29 cellular contexts compared by ENCODE assay signal in genomic region chr7:136698977-136699376, GRCh38.
"Had no signal": no experiment of that assay in that cellular context is flagged by ENCODE, and none has a peak within 500 bp of the region (broad histone marks: within the 10 kb centered on the region; RNA-seq: fewer than 3 reads in every experiment).

No MANE protein-coding gene starts in this region.

- H3K4me1 ChIP-seq: esophagus muscularis mucosa, foreskin keratinocyte, gastroesophageal sphincter, left lung, lower lobe of right lung, psoas muscle, right lobe of liver, suprapubic skin, transverse colon, upper lobe of right lung, uterus had no signal

- H3K27me3 ChIP-seq: esophagus muscularis mucosa, foreskin keratinocyte, gastroesophageal sphincter, hepatocyte, left lung, ovary, right lobe of liver, suprapubic skin, transverse colon, upper lobe of right lung, uterus had no signal

- H3K4me3 ChIP-seq: coronary artery, esophagus muscularis mucosa, gastroesophageal sphincter, hepatocyte, left lung, lower lobe of right lung, ovary, psoas muscle, right lobe of liver, suprapubic skin, transverse colon, upper lobe of right lung, uterus had no signal

- H3K36me3 ChIP-seq: esophagus muscularis mucosa, gastroesophageal sphincter, left lung, lower lobe of right lung, ovary, right lobe of liver, suprapubic skin, transverse colon, upper lobe of right lung, uterus had no signal

- H3K4me2 ChIP-seq: hepatocyte had no signal

- H3K27ac ChIP-seq: coronary artery, esophagus muscularis mucosa, foreskin keratinocyte, gastroesophageal sphincter, hepatocyte, left lung, lower lobe of right lung, ovary, psoas muscle, right lobe of liver, suprapubic skin, upper lobe of right lung, uterus had no signal

- FAIRE-seq: endothelial cell of umbilical vein, kidney, small intestine had no signal

- H3K79me2 ChIP-seq: hepatocyte had no signal

- H2AFZ ChIP-seq: hepatocyte had no signal

- ATAC-seq: foreskin keratinocyte; gastroesophageal sphincter; left lung; lower lobe of right lung; natural killer cell; right lobe of liver; stimulated activated naive CD8-positive, alpha-beta T cell treated with anti-CD3 and anti-CD28 coated beads, Interleukin-15, amount 100 ng/mL, for 72 hours; upper lobe of right lung had no signal

- DNase-seq: dermis blood vessel endothelial cell; effector memory CD4-positive, alpha-beta T cell; foreskin keratinocyte; glutamatergic neuron; kidney; left lung; lower lobe of right lung; natural killer cell; occipital lobe; ovary; posterior cingulate gyrus; psoas muscle; right lobe of liver; small intestine; stimulated activated CD4-positive, alpha-beta T cell treated with anti-CD3 and anti-CD28 coated beads, Interleukin-12 subunit alpha, Interleukin-12 subunit beta, amount 100 ng/mL, for 4 hours; stimulated activated CD4-positive, alpha-beta T cell treated with anti-CD3 and anti-CD28 coated beads, Interleukin-1b, Interleukin-23, amount 100 ng/mL, for 48 hours; stimulated activated CD4-positive, alpha-beta T cell treated with anti-CD3 and anti-CD28 coated beads, Interleukin-4, amount 100 ng/mL, for 1 hour; stimulated activated CD8-positive, alpha-beta memory T cell treated with anti-CD3 and anti-CD28 coated beads, Interleukin-4, amount 100 ng/mL, for 48 hours; stimulated activated naive CD4-positive, alpha-beta T cell; stimulated activated naive CD8-positive, alpha-beta T cell treated with anti-CD3 and anti-CD28 coated beads, Interleukin-15, amount 100 ng/mL, for 72 hours; transverse colon; upper lobe of right lung; uterus had no signal

- H3K9me3 ChIP-seq: esophagus muscularis mucosa, gastroesophageal sphincter, left lung, lower lobe of right lung, ovary, psoas muscle, right lobe of liver, suprapubic skin, transverse colon, upper lobe of right lung, uterus had no signal
